16 cellular contexts compared by ENCODE assay signal in the genomic region with DNA sequence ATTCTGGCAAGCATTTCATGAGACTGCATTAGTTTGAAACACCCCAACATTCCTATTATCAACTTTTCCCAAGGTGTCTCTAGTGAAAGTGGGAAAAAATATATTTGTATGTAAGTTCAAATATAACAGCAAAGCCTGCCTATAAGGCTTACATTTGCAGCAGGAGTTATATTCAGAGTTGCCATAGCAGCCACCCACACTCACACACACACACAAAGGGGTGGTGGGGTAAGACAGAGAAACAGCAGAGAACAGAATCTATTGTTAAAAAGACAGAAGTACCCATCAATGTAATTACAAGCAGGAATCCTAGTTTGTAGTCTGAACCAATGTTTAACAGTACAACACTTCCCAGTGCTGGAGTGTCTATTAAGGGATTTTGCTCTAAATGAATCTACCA. TPM values are rescaled to one million over a fixed set of nuclear protein-coding genes. Genes with fewer than 3 reads are reported as not detected.
DNase-seq lines count a peak whose midpoint lies in the region; ATAC-seq and TF ChIP-seq lines count a peak whose summit lies in the region.
"Had no signal": no experiment of that assay in that cellular context is flagged by ENCODE, and none has a peak within 500 bp of the region (broad histone marks: within the 10 kb centered on the region; RNA-seq: fewer than 3 reads in every experiment).

No MANE protein-coding gene starts in this region.

- H3K9me3 Mint-ChIP-seq in brain = no peaks in the 10 kb centered on the region

- no peaks in the 10 kb centered on the region for H3K79me2 ChIP-seq in mesendoderm (ENCODE audit: control insufficient read depth, insufficient read depth, low read length)

- H3K4me1 ChIP-seq in mesendoderm (ENCODE audit: control insufficient read depth, low read depth, low read length) (no peaks in the 10 kb centered on the region), HAP-1 (no peaks in the 10 kb centered on the region)

- H3K79me1 ChIP-seq in mesendoderm (ENCODE audit: low read length) = no peaks in the 10 kb centered on the region

- no peak for ATAC-seq in GM18517 (IDR thresholded peaks at IDR 0.05; ENCODE audit: unreplicated experiment)

- no peak overlapping the region for H3K56ac ChIP-seq in mesendoderm (ENCODE audit: low read length)

- H4K5ac ChIP-seq in mesendoderm (ENCODE audit: low read length) = no peak overlapping the region

- H3K18ac ChIP-seq in mesendoderm (ENCODE audit: low read length) = no peak overlapping the region

- in situ Hi-C loops in HAP-1 (cut with MboI; ENCODE audit: low sequenced_read_pairs) = no loop called here

- H3K23ac ChIP-seq in mesendoderm (ENCODE audit: low read length) = no peak overlapping the region

- H2BK15ac ChIP-seq in mesendoderm (replicated peaks; ENCODE audit: low read depth) = no peak overlapping the region

- H2BK120ac ChIP-seq in mesendoderm (ENCODE audit: low read depth, low read length) = no peak overlapping the region

- no peaks in the 10 kb centered on the region for H3K27me3 ChIP-seq in mesendoderm (ENCODE audit: insufficient read depth, low read length, poor library complexity)
- H3K27me3 ChIP-seq in HAP-1 (ENCODE audit: low read depth) = no peaks in the 10 kb centered on the region

- peaks cover 4% of the 10 kb centered on the region for H3K36me3 Mint-ChIP-seq in brain

- H3K27ac ChIP-seq in mesendoderm (ENCODE audit: low read depth, low read length) = no peak overlapping the region
- H3K27ac ChIP-seq: C4-2B had no signal

- H3K27ac Mint-ChIP-seq in brain = peak overlapping the region; percentile 52 to 85 (median 75)

- no peak overlapping the region for H3K4me2 ChIP-seq in mesendoderm (ENCODE audit: low read length)

- peak overlapping the region in 1 of 5 experiments; percentile 16 for H3K4me3 Mint-ChIP-seq in brain

- H3K4me1 Mint-ChIP-seq in brain = peaks cover 42% of the 10 kb centered on the region

- no peak overlapping the region for H3K9ac ChIP-seq in mesendoderm (ENCODE audit: low read length)

- H3K36me3 ChIP-seq in mesendoderm (ENCODE audit: control insufficient read depth, insufficient read depth, low read length) (no peaks in the 10 kb centered on the region), HAP-1 (replicated peaks) (no peaks in the 10 kb centered on the region)

- H3K4me3 ChIP-seq in mesendoderm (ENCODE audit: low read length) = no peak overlapping the region
- H3K4me3 ChIP-seq in HAP-1 = no peak overlapping the region

- H3K27me3 Mint-ChIP-seq in brain = no peaks in the 10 kb centered on the region

- no peak for TF ChIP-seq CTCF in brain (conservative IDR thresholded peaks at IDR 0.05)

- peak; percentile 72 for DNase-seq in NCI-H82 (lab: John Stamatoyannopoulos, UW)
- no peak for DNase-seq in NCI-H82 treated with DMSO at 0.1 percent for 48 hours (lab: John Stamatoyannopoulos, UW; ENCODE audit: unreplicated experiment)
- peak; percentile 12 for DNase-seq in mesendoderm
- DNase-seq in NCI-H510A treated with DMSO at 0.1 percent for 48 hours (lab: John Stamatoyannopoulos, UW) = no peak
- DNase-seq in NCI-H446 (lab: John Stamatoyannopoulos, UW) = no peak
- no peak for DNase-seq in HAP-1 (ENCODE audit: low spot score in 2 of 2)
- DNase-seq: COR-L47, HCEC 1CT, NCI-H1436, NCI-H2081, NCI-H446 treated with DMSO at 0.1 percent for 48 hours, SIG-M5, SW 1271 had no signal

- no peak overlapping the region for H2AK5ac ChIP-seq in mesendoderm (ENCODE audit: low read length)

- H3K9me3 ChIP-seq in HAP-1 = no peaks in the 10 kb centered on the region

- no peak overlapping the region for H4K8ac ChIP-seq in mesendoderm (ENCODE audit: low read depth, low read length)

- no peak overlapping the region for H3K4ac ChIP-seq in mesendoderm (ENCODE audit: low read depth, low read length)

- no peak overlapping the region for H2BK5ac ChIP-seq in mesendoderm (ENCODE audit: low read length)

RNA-seq across cellular contexts. Expression of a gene that starts 55.1 kb away (rescaled TPM):
- polyA plus RNA-seq in brain (ENCODE audit: insufficient read depth, low read depth, low replicate concordance) = 0.58 TPM
- 2.2 TPM for polyA plus RNA-seq in mesendoderm (2013, experiment 1 of 2)
- 2.5 TPM for polyA plus RNA-seq in mesendoderm (2013, experiment 2 of 2)

Comparison
In these comparisons a context has a peak if more than half of its experiments do, and no peak if none do; other contexts are left out.
1. DNase-seq: peak in NCI-H82 (single experiment) and mesendoderm (single experiment); none in NCI-H82 treated with DMSO at 0.1 percent for 48 hours (single experiment), NCI-H510A treated with DMSO at 0.1 percent for 48 hours (single experiment), NCI-H446 (0 of 2) and HAP-1 (0 of 2).